ENCODE assay signal across 1 cellular context in genomic region chr2:124607679-124608078, GRCh38.
TF ChIP-seq lines count a peak whose summit lies in the region.

No MANE protein-coding gene starts in this region.

TF ChIP-seq in HepG2, 621 proteins besides CTCF, POLR2A, EP300 and RAD21 (continued from another document):
- TF ChIP-seq ZNF646 (CRISPR knock-in tag; IDR thresholded peaks at IDR 0.05) (no peak), GMEB2 (CRISPR knock-in tag; IDR thresholded peaks at IDR 0.05; ENCODE audit: low read depth) (no peak), SOX6 (IDR thresholded peaks at IDR 0.05) (no peak), SOX6 (CRISPR knock-in tag; IDR thresholded peaks at IDR 0.05) (peak; percentile 39; the same call in 1 of the 2 replicates), TSC22D2 (CRISPR knock-in tag; IDR thresholded peaks at IDR 0.05; ENCODE audit: borderline replicate concordance) (no peak), SIX1 (CRISPR knock-in tag; IDR thresholded peaks at IDR 0.05; ENCODE audit: borderline replicate concordance) (no peak), RBAK (CRISPR knock-in tag; IDR thresholded peaks at IDR 0.05) (no peak), ELK4 (CRISPR knock-in tag; IDR thresholded peaks at IDR 0.05; ENCODE audit: borderline replicate concordance) (no peak), NKX3-1 (CRISPR knock-in tag; IDR thresholded peaks at IDR 0.05) (no peak), PLRG1 (conservative IDR thresholded peaks at IDR 0.05) (no peak), E2F2 (CRISPR knock-in tag; IDR thresholded peaks at IDR 0.05; ENCODE audit: borderline replicate concordance) (no peak), ZZZ3 (CRISPR knock-in tag; IDR thresholded peaks at IDR 0.05; ENCODE audit: borderline replicate concordance) (no peak), ZNF556 (CRISPR knock-in tag; IDR thresholded peaks at IDR 0.05; ENCODE audit: borderline replicate concordance) (no peak), RARA (CRISPR knock-in tag; IDR thresholded peaks at IDR 0.05) (no peak), ZNF674 (CRISPR knock-in tag; IDR thresholded peaks at IDR 0.05; ENCODE audit: low read depth) (no peak), ISL2 (CRISPR knock-in tag; IDR thresholded peaks at IDR 0.05) (no peak), NR2F6 (IDR thresholded peaks at IDR 0.05) (no peak), NR2F6 (CRISPR knock-in tag; IDR thresholded peaks at IDR 0.05) (no peak), EEA1 (CRISPR knock-in tag; IDR thresholded peaks at IDR 0.05; ENCODE audit: borderline replicate concordance) (no peak), SUZ12 (IDR thresholded peaks at IDR 0.05; ENCODE audit: low read depth, low read length) (no peak), SOX5 (CRISPR knock-in tag; IDR thresholded peaks at IDR 0.05; ENCODE audit: borderline replicate concordance) (peak; percentile 36; the same call in 1 of the 2 replicates), NR2C2 (CRISPR knock-in tag; IDR thresholded peaks at IDR 0.05; ENCODE audit: borderline replicate concordance) (no peak), CREBL2 (CRISPR knock-in tag; IDR thresholded peaks at IDR 0.05; ENCODE audit: borderline replicate concordance) (no peak), E2F5 (CRISPR knock-in tag; conservative IDR thresholded peaks at IDR 0.05) (no peak), ZNF281 (CRISPR knock-in tag; IDR thresholded peaks at IDR 0.05; ENCODE audit: borderline replicate concordance) (no peak)
